9 cellular contexts compared by ENCODE assay signal in genomic region chr5:76372320-76373054, GRCh38. TPM values are rescaled to one million over a fixed set of nuclear protein-coding genes. Genes with fewer than 3 reads are reported as not detected.
DNase-seq lines count a peak whose midpoint lies in the region; ATAC-seq, FAIRE-seq and TF ChIP-seq lines count a peak whose summit lies in the region.
"Had no signal": no experiment of that assay in that cellular context is flagged by ENCODE, and none has a peak within 500 bp of the region (broad histone marks: within the 10 kb centered on the region; RNA-seq: fewer than 3 reads in every experiment).

No MANE protein-coding gene starts in this region.

- 0 out of 2 replicates have a peak, but pooled peaks cover 3% of the 10 kb centered on the region for H3K36me3 ChIP-seq in OCI-LY7 (ENCODE audit: insufficient read depth, low read length)
- H3K36me3 ChIP-seq in H1 (ENCODE audit: control insufficient read depth in 2 of 4, insufficient read depth in 4 of 4, low read length in 3 of 4) = no peaks in the 10 kb centered on the region
- H3K36me3 ChIP-seq in neuronal stem cell (replicated peaks in 1 of 2; ENCODE audit: control insufficient read depth in 2 of 2, insufficient read depth in 2 of 2, low read length in 2 of 2) = no peaks in the 10 kb centered on the region

- H3K18ac ChIP-seq in H1 (ENCODE audit: extremely low read depth, low read length) (peak overlapping the region; percentile 71), neuronal stem cell (ENCODE audit: low read length) (peak overlapping the region; percentile 74)

- H4K5ac ChIP-seq in H1 (ENCODE audit: insufficient read length, low read depth, low read length) = no peak overlapping the region

- H2AFZ ChIP-seq in OCI-LY7 (ENCODE audit: low read length) (peak overlapping the region; percentile 74), H1 (ENCODE audit: low read length) (peak overlapping the region; percentile 77), neuronal stem cell (ENCODE audit: low read length) (peak overlapping the region; percentile 88)

- no peak for ATAC-seq in GM21367 (IDR thresholded peaks at IDR 0.05; ENCODE audit: unreplicated experiment)

- H3K14ac ChIP-seq in H1 (ENCODE audit: insufficient read length) (no peak overlapping the region), neuronal stem cell (ENCODE audit: low read length) (no peak overlapping the region)

- WGBS in H1 (ENCODE audit: extremely low coverage in 1 of 2, insufficient coverage in 1 of 2, insufficient read length in 1 of 2, insufficient replicate concordance in 2 of 2, low coverage in 1 of 2, low lambda C conversion rate in 2 of 2, missing lambda C conversion rate in 1 of 2), 2 experiments = 83% methylated on average over 11 of the region's 11 CpGs; no CpG with 5 or more reads in 1 of the 2 experiments
- no CpG with 5 or more reads among the region's 11 CpGs for WGBS in neuronal stem cell (ENCODE audit: extremely low coverage in 2 of 2, insufficient read length in 2 of 2, insufficient replicate concordance in 1 of 2), 2 donors

- peak overlapping the region; percentile 80; the same call in 1 of the 2 replicates for H2BK20ac ChIP-seq in H1 (ENCODE audit: low read length)

- H3K9ac ChIP-seq in H1 (replicated peaks in 1 of 4; ENCODE audit: extremely low read depth in 1 of 4, low read depth in 3 of 4, low read length in 3 of 4) (no peak overlapping the region), neuronal stem cell (ENCODE audit: low read depth, low read length, poor library complexity) (no peak overlapping the region)

- H3K9me3 ChIP-seq in OCI-LY7 (ENCODE audit: low read length) (no peaks in the 10 kb centered on the region), H1 (ENCODE audit: insufficient read depth in 2 of 2, low read depth in 1 of 2, low read length in 1 of 2) (no peaks in the 10 kb centered on the region), neuronal stem cell (replicated peaks in 1 of 2; ENCODE audit: control insufficient read depth in 2 of 2, insufficient read depth in 1 of 2, low read depth in 1 of 2, low read length in 2 of 2) (no peaks in the 10 kb centered on the region)

- BruUV-seq in OCI-LY7 (replicated peaks; lab: Mats Ljungman, UMichigan) = no TSS peak

- H4K20me1 ChIP-seq in OCI-LY7 (ENCODE audit: insufficient read depth, low read length) (no peaks in the 10 kb centered on the region), H1 (replicated peaks in 1 of 2; ENCODE audit: control insufficient read depth in 1 of 2, insufficient read depth in 2 of 2, low read length in 2 of 2) (no peaks in the 10 kb centered on the region)

- no peak for TF ChIP-seq CTCF in OCI-LY7 (conservative IDR thresholded peaks at IDR 0.05; ENCODE audit: low read length)
- no peak for TF ChIP-seq CTCF in H1 (IDR thresholded peaks at IDR 0.05; ENCODE audit: control extremely low read depth in 1 of 3, insufficient read depth in 1 of 3, low read depth in 1 of 3, low read length in 3 of 3)
- TF ChIP-seq CTCF in GM13977 (IDR thresholded peaks at IDR 0.05; ENCODE audit: extremely low read depth, insufficient read depth, missing control alignments) = no peak

- H3K79me1 ChIP-seq in H1 (ENCODE audit: low read depth, low read length) (no peaks in the 10 kb centered on the region), neuronal stem cell (ENCODE audit: low read depth, low read length) (no peaks in the 10 kb centered on the region)

- intact Hi-C loops in OCI-LY7 (cut with micrococcal nuclease; ENCODE audit: unreplicated experiment) = no loop called here

- H2AK5ac ChIP-seq in H1 (ENCODE audit: low read depth, low read length) (0 out of 2 replicates have a peak overlapping the region, but pooled peaks have one; percentile 53), neuronal stem cell (ENCODE audit: low read depth, low read length) (peak overlapping the region; percentile 5)

- TF ChIP-seq RAD21 in H1 (IDR thresholded peaks at IDR 0.05 in 1 of 2, conservative IDR thresholded peaks at IDR 0.05 in 1 of 2; ENCODE audit: low read depth in 2 of 2, low read length in 2 of 2) = no peak

- no peaks in the 10 kb centered on the region for H3K9me2 ChIP-seq in OCI-LY7 (ENCODE audit: insufficient read depth, low read length)

- H4K8ac ChIP-seq in H1 (ENCODE audit: extremely low read depth, insufficient read depth, low read length) (no peak overlapping the region; the same call in 1 of the 2 replicates), neuronal stem cell (ENCODE audit: low read depth, low read length) (no peak overlapping the region)

- H3K27ac ChIP-seq in OCI-LY7 (ENCODE audit: low read depth, low read length, poor library complexity, severe bottlenecking) = no peak overlapping the region
- H3K27ac ChIP-seq in H1 (ENCODE audit: low read depth, low read length) = no peak overlapping the region
- H3K27ac ChIP-seq in neuronal stem cell (replicated peaks; ENCODE audit: low read length) = no peak overlapping the region

- no peak overlapping the region for H2BK12ac ChIP-seq in H1 (ENCODE audit: low read depth, low read length)
- no peak overlapping the region for H2BK12ac ChIP-seq in neuronal stem cell (ENCODE audit: low read length)

- no peaks in the 10 kb centered on the region for H3K27me3 ChIP-seq in H1 (replicated peaks in 1 of 4; ENCODE audit: control insufficient read depth in 3 of 4, extremely low read depth in 1 of 4, insufficient read depth in 3 of 4, low read length in 3 of 4)
- H3K27me3 ChIP-seq in neuronal stem cell (ENCODE audit: control insufficient read depth in 3 of 3, insufficient read depth in 3 of 3, low read depth in 1 of 3, low read length in 3 of 3) = no peaks in the 10 kb centered on the region

- TF ChIP-seq EP300 in H1 (IDR thresholded peaks at IDR 0.05; ENCODE audit: borderline replicate concordance in 1 of 2, low read depth in 2 of 2, low read length in 2 of 2) = no peak

- peaks cover 46% of the 10 kb centered on the region for H3K4me1 ChIP-seq in OCI-LY7 (ENCODE audit: insufficient read depth, low read length, poor library complexity, severe bottlenecking)
- H3K4me1 ChIP-seq in H1 (replicated peaks in 1 of 4; ENCODE audit: control insufficient read depth in 3 of 4, insufficient read depth in 4 of 4, low read length in 3 of 4) = peaks cover 0 to 4% (median 1%) of the 10 kb centered on the region in 4 experiments; a peak in 2 of 7 replicates
- H3K4me1 ChIP-seq in neuronal stem cell (ENCODE audit: control insufficient read depth in 2 of 2, insufficient read depth in 1 of 2, low read depth in 1 of 2, low read length in 2 of 2) = peaks cover 6 to 11% of the 10 kb centered on the region in 2 donors

- H3K4ac ChIP-seq in H1 (replicated peaks; ENCODE audit: insufficient read length, low read depth, low read length) (no peak overlapping the region), neuronal stem cell (ENCODE audit: low read length) (no peak overlapping the region)

- H2BK15ac ChIP-seq in H1 (ENCODE audit: low read length) (no peak overlapping the region; the same call in 1 of the 2 replicates), neuronal stem cell (ENCODE audit: low read length) (no peak overlapping the region)

- no peak overlapping the region for H2BK120ac ChIP-seq in H1 (replicated peaks; ENCODE audit: low read depth, low read length)
- H2BK120ac ChIP-seq in neuronal stem cell (ENCODE audit: low read depth, low read length) = no peak overlapping the region

- peak overlapping the region; percentile 60; the same call in 1 of the 2 replicates for H2BK5ac ChIP-seq in H1 (ENCODE audit: low read depth, low read length)
- peak overlapping the region; percentile 44 for H2BK5ac ChIP-seq in neuronal stem cell (ENCODE audit: low read length)

- CTCF ChIA-PET in OCI-LY7 (lab: Charles Lee; ENCODE audit: unreplicated experiment) = no interaction called here
- CTCF ChIA-PET in H1 (lab: Charles Lee; ENCODE audit: partially characterized antibody) = interaction anchor here (0.6 kb wide), 1 partner anchor 42 kb away, joined by 4 read pairs; no protein-coding TSS in a partner anchor

- H3K23me2 ChIP-seq in H1 (ENCODE audit: low read depth, low read length) = no peaks in the 10 kb centered on the region

- no peak overlapping the region for H3K4me3 ChIP-seq in OCI-LY7 (ENCODE audit: low read depth, low read length, poor library complexity, severe bottlenecking)
- no peak overlapping the region for H3K4me3 ChIP-seq in H1 (ENCODE audit: extremely low read depth in 1 of 4, insufficient read depth in 2 of 4, low read depth in 3 of 4, low read length in 4 of 4)
- peak overlapping the region in 1 of 2 donors; percentile 24 for H3K4me3 ChIP-seq in neuronal stem cell (ENCODE audit: low read length in 2 of 2)

- POLR2A ChIA-PET in OCI-LY7 (lab: Charles Lee) (interaction anchor here (0.5 to 1.2 kb wide), 3 partner anchors 9 to 274 kb away, joined by 4 to 5 read pairs (median 5); no protein-coding TSS in a partner anchor), H1 (lab: Charles Lee; ENCODE audit: partially characterized antibody) (no interaction called here)

- H3K79me2 ChIP-seq in OCI-LY7 (ENCODE audit: insufficient read depth, low read depth, low read length) (no peaks in the 10 kb centered on the region), H1 (ENCODE audit: control insufficient read depth in 1 of 2, insufficient read depth in 2 of 2, low read length in 2 of 2) (no peaks in the 10 kb centered on the region)

- TF ChIP-seq POLR2A in H1 (IDR thresholded peaks at IDR 0.05; ENCODE audit: control extremely low read depth in 1 of 2, low read depth in 2 of 2, low read length in 2 of 2) = no peak

- peak; percentile 95 for DNase-seq in EH (ENCODE audit: low read depth)
- DNase-seq in OCI-LY7 (ENCODE audit: low spot score) = no peak
- no peak for DNase-seq in H1 (ENCODE audit: low read depth in 1 of 2, low spot score in 2 of 2)
- no peak for DNase-seq in neuronal stem cell (ENCODE audit: low spot score)
- no peak for DNase-seq in stimulated activated CD4-positive, alpha-beta T cell treated with anti-CD3 and anti-CD28 coated beads, Interleukin-12 subunit alpha, Interleukin-12 subunit beta, amount 100 ng/mL, for 4 hours
- no peak for DNase-seq in GM13977 (ENCODE audit: low spot score)
- DNase-seq in NCI-H510A treated with DMSO at 0.1 percent for 48 hours (lab: John Stamatoyannopoulos, UW) = no peak
- DNase-seq: NCI-H187 treated with DMSO at 0.1 percent for 48 hours had no signal

- no peak overlapping the region for H3K56ac ChIP-seq in H1 (replicated peaks; ENCODE audit: insufficient read length, low read depth, low read length)

- H3K23ac ChIP-seq in H1 (ENCODE audit: insufficient read length) = no peak overlapping the region
- H3K23ac ChIP-seq in neuronal stem cell (ENCODE audit: low read depth, low read length, poor library complexity) = peak overlapping the region; percentile 49

- H3K4me2 ChIP-seq in OCI-LY7 (ENCODE audit: low read length) = no peak overlapping the region
- H3K4me2 ChIP-seq in H1 (ENCODE audit: insufficient read depth in 1 of 2, low read depth in 2 of 2, low read length in 2 of 2) = no peak overlapping the region
- no peak overlapping the region for H3K4me2 ChIP-seq in neuronal stem cell (ENCODE audit: insufficient read depth, low read length, poor library complexity, severe bottlenecking)

- in situ Hi-C loops in GM13977 (cut with MboI; ENCODE audit: low pct_unique_long_range_greater_than_20kb, low sequenced_read_pairs, unreplicated experiment) = no loop called here

- FAIRE-seq in H1 (lab: Jason Lieb, UNC) = no peak

- H4K91ac ChIP-seq in H1 (replicated peaks; ENCODE audit: insufficient read length, low read length) (no peak overlapping the region), neuronal stem cell (ENCODE audit: low read depth, low read length, poor library complexity) (no peak overlapping the region)

RNA-seq across cellular contexts. Expression of gene IQGAP2, which starts 30.6 kb away (rescaled TPM):
- total RNA-seq in OCI-LY7 (2014; rRNA removed; shearing (Covaris generic)) = 30.0 and 49.9 TPM in 2 replicates
- total RNA-seq in OCI-LY7 (2022) = 48.7 and 50.2 TPM in 2 replicates
- 57.7 and 66.0 TPM in 2 replicates for total RNA-seq in H1 (2021; fragmentation: NEBNext Ultra II Directional; extraction: Animal tissue kit (Norgen Biotek cat#: 25700))
- 11.6 and 19.7 TPM in 2 replicates for polyA plus RNA-seq in H1 (2011; rRNA removed)
- polyA plus RNA-seq in H1 (2011; cell fraction: cytosol; rRNA removed) = 26.3 TPM
- 37.1 TPM for polyA plus RNA-seq in H1 (2011; cell fraction: nucleus; rRNA removed)
- polyA plus RNA-seq in H1 (2012, experiment 1 of 2) = 41.4 to 77.2 TPM (median 44.6 TPM) in 4 replicates
- 3.8 TPM for polyA plus RNA-seq in H1 (2012, experiment 2 of 2)
- 125 TPM for polyA plus RNA-seq in H1 (2013, experiment 1 of 2)
- polyA plus RNA-seq in H1 (2013, experiment 2 of 2) = 128 TPM
- polyA minus RNA-seq in H1 (2011; rRNA and poly(A)+ RNA removed) = 42.2 and 91.4 TPM in 2 replicates
- 35.8 TPM for polyA minus RNA-seq in H1 (2011; cell fraction: cytosol; rRNA and poly(A)+ RNA removed)
- 40.6 TPM for polyA minus RNA-seq in H1 (2011; cell fraction: nucleus; rRNA and poly(A)+ RNA removed)
- 9.9 TPM for polyA plus RNA-seq in neuronal stem cell (2013, experiment 1 of 2)
- polyA plus RNA-seq in neuronal stem cell (2013, experiment 2 of 2) = 10.5 TPM
